ENCODE assay signal across 22 cellular contexts in genomic region chr2:175143678-175144077, GRCh38.
"Had no signal": no experiment of that assay in that cellular context is flagged by ENCODE, and none has a peak within 500 bp of the region (broad histone marks: within the 10 kb centered on the region; RNA-seq: fewer than 3 reads in every experiment).

No MANE protein-coding gene starts in this region.

- H3K9me3 ChIP-seq: SJSA1 had no signal

- DNase-seq: KBM-7, MV-4-11, NCI-H1048, NCI-H1105, NCI-H1417, NCI-H1436 treated with DMSO at 0.1 percent for 48 hours, NCI-H1694 treated with DMSO at 0.1 percent for 48 hours, NCI-H2029, NCI-H2081 treated with DMSO at 0.1 percent for 48 hours, NCI-H2171, NCI-H226, NCI-H446, NCI-H510A, NCI-H524 treated with DMSO at 0.1 percent for 48 hours, NCI-H69, NCI-H774, Right ventricle myocardium superior, RPMI8226, SIG-M5 had no signal

- H3K4me3 ChIP-seq: SJSA1, SK-N-MC had no signal

- H3K27ac ChIP-seq: HL-60, SJSA1, SK-N-MC had no signal

- H3K4me1 ChIP-seq: SJSA1 had no signal

- H3K27me3 ChIP-seq: SJSA1 had no signal
